ENCODE assay signal across 1 cellular context in the genomic region with DNA sequence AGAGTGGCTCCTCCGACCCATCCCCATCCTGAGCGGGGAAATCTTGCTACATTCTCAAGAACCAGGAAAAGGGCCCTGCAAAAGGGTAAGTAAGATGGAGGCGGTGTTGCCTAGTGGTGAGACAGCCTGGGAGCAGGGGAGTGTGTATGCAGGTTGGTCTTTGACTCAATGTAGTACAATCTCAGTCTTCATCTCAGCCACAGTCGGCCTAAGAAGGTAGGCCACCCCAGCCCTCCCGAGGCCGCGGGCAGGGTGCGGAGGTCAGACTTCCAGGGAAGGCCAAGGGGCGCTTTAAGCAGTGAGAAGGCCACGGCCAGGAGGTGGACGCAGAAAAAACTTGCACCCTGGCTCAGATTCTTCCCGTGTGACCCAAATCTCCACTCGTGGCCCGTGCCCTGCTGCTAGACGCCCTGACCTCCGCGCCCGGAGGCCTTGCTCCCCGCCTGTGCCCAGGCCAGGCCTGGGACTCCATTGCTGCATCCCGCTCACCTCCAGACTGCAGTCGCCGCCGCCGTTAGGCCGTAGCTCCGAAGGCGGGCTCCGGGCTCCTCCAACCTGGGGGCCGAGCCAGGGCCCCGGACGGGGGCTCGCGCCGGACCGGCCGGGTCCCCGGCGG.
TF ChIP-seq lines count a peak whose summit lies in the region.

No MANE protein-coding gene starts in this region.

TF ChIP-seq in H1, 55 proteins besides CTCF, POLR2A, EP300 and RAD21:
- TF ChIP-seq RBBP5 (IDR thresholded peaks at IDR 0.05; ENCODE audit: borderline replicate concordance, low read depth, low read length) (peak; percentile 43; the same call in 1 of the 2 replicates), SRF (IDR thresholded peaks at IDR 0.05; ENCODE audit: low read depth, low read length) (no peak), HDAC2 (IDR thresholded peaks at IDR 0.05; ENCODE audit: borderline replicate concordance in 1 of 2, low read depth in 2 of 2, low read length in 2 of 2) (0 out of 4 replicates have a peak, but pooled peaks of 1 of the 2 experiments have one; percentile 27), POLR2AphosphoS5 (IDR thresholded peaks at IDR 0.05; ENCODE audit: low read depth, low read length) (peak; percentile 32; the same call in 1 of the 2 replicates), CBX5 (IDR thresholded peaks at IDR 0.05; ENCODE audit: low read depth, low read length) (no peak), PHF8 (conservative IDR thresholded peaks at IDR 0.05; ENCODE audit: low read depth, low read length) (peak; percentile 65), EGR1 (IDR thresholded peaks at IDR 0.05; ENCODE audit: borderline replicate concordance, low read depth, low read length) (no peak), YY1 (IDR thresholded peaks at IDR 0.05; ENCODE audit: low read depth, low read length) (peak; percentile 52; the same call in 1 of the 2 replicates), ASH2L (IDR thresholded peaks at IDR 0.05; ENCODE audit: low read length) (peak; percentile 62), SAP30 (IDR thresholded peaks at IDR 0.05; ENCODE audit: insufficient read depth, insufficient replicate concordance, low read length) (peak; percentile 35)
